Comparison of ENCODE assay signal across 24 cellular contexts in genomic region chr12:121830588-121831265, GRCh38. TPM values are rescaled to one million over a fixed set of nuclear protein-coding genes. Genes with fewer than 3 reads are reported as not detected.
"Had no signal": no experiment of that assay in that cellular context is flagged by ENCODE, and none has a peak within 500 bp of the region (broad histone marks: within the 10 kb centered on the region; RNA-seq: fewer than 3 reads in every experiment).

No MANE protein-coding gene starts in this region.

- H3K4me3 Mint-ChIP-seq: activated CD4-positive, alpha-beta T cell treated with anti-CD3 and anti-CD28 coated beads, Interleukin-2, amount 10 ng/mL, durations not matched to agents 7 days and 5 days; activated CD8-positive, alpha-beta T cell treated with anti-CD3 and anti-CD28 coated beads, Interleukin-2, amount 10 ng/mL, durations not matched to agents 7 days and 5 days; activated T-cell treated with anti-CD3 and anti-CD28 coated beads, Interleukin-2, amount 50 U/mL, for 24 hours; central memory CD8-positive, alpha-beta T cell; endodermal cell; natural killer cell; stimulated activated naive CD8-positive, alpha-beta T cell treated with anti-CD3 and anti-CD28 coated beads, Interleukin-15, amount 100 ng/mL, for 72 hours had no signal

- H3K9me3 Mint-ChIP-seq: activated CD4-positive, alpha-beta T cell treated with anti-CD3 and anti-CD28 coated beads, Interleukin-2, amount 10 ng/mL, durations not matched to agents 7 days and 5 days; activated T-cell treated with anti-CD3 and anti-CD28 coated beads, Interleukin-2, amount 50 U/mL, for 24 hours; central memory CD8-positive, alpha-beta T cell; endodermal cell; natural killer cell; stimulated activated naive CD8-positive, alpha-beta T cell treated with anti-CD3 and anti-CD28 coated beads, Interleukin-15, amount 100 ng/mL, for 72 hours had no signal

- H3K4me3 ChIP-seq: colonic mucosa, lower lobe of right lung, spleen, thoracic aorta, upper lobe of left lung had no signal

- H3K27ac Mint-ChIP-seq: activated CD4-positive, alpha-beta T cell treated with anti-CD3 and anti-CD28 coated beads, Interleukin-2, amount 10 ng/mL, durations not matched to agents 7 days and 5 days; activated CD8-positive, alpha-beta T cell treated with anti-CD3 and anti-CD28 coated beads, Interleukin-2, amount 10 ng/mL, durations not matched to agents 7 days and 5 days; activated T-cell treated with anti-CD3 and anti-CD28 coated beads, Interleukin-2, amount 50 U/mL, for 24 hours; endodermal cell had no signal

- ATAC-seq: activated CD4-positive, CD25-positive, alpha-beta regulatory T cell treated with anti-CD3 and anti-CD28 coated beads, Interleukin-2, amount 50 U/mL, for 24 hours; activated CD8-positive, alpha-beta T cell treated with anti-CD3 and anti-CD28 coated beads, Interleukin-2, amount 10 ng/mL, durations not matched to agents 7 days and 5 days; lower lobe of right lung; natural killer cell; stimulated activated naive CD8-positive, alpha-beta T cell treated with anti-CD3 and anti-CD28 coated beads, Interleukin-15, amount 100 ng/mL, for 72 hours had no signal

- H3K4me1 Mint-ChIP-seq: activated CD4-positive, alpha-beta T cell treated with anti-CD3 and anti-CD28 coated beads, Interleukin-2, amount 10 ng/mL, durations not matched to agents 7 days and 5 days; endodermal cell had no signal

- H3K27me3 Mint-ChIP-seq: activated CD4-positive, alpha-beta T cell treated with anti-CD3 and anti-CD28 coated beads, Interleukin-2, amount 10 ng/mL, durations not matched to agents 7 days and 5 days; activated T-cell treated with anti-CD3 and anti-CD28 coated beads, Interleukin-2, amount 50 U/mL, for 24 hours; central memory CD8-positive, alpha-beta T cell; stimulated activated naive CD8-positive, alpha-beta T cell treated with anti-CD3 and anti-CD28 coated beads, Interleukin-15, amount 100 ng/mL, for 72 hours had no signal

- H3K27ac ChIP-seq: brain microvascular endothelial cell, colonic mucosa, lower lobe of right lung, thoracic aorta had no signal

- DNase-seq: activated CD4-positive, alpha-beta T cell treated with anti-CD3 and anti-CD28 coated beads, Interleukin-2, amount 10 ng/mL, durations not matched to agents 7 days and 5 days; activated CD8-positive, alpha-beta T cell treated with anti-CD3 and anti-CD28 coated beads, Interleukin-2, amount 10 ng/mL, durations not matched to agents 7 days and 5 days; activated effector memory CD4-positive, alpha-beta T cell treated with Interleukin-2 at 50 U/mL for 16 hours; activated naive CD4-positive, alpha-beta T cell treated with anti-CD3 and anti-CD28 coated beads, Interleukin-2, amount 50 U/mL, for 16 hours; activated T-cell treated with anti-CD3 and anti-CD28 coated beads, Interleukin-2, amount 50 U/mL, for 24 hours; aorta; brain microvascular endothelial cell; colonic mucosa; endodermal cell; erythroblast; foreskin melanocyte; glutamatergic neuron; hypothalamus; lower lobe of right lung; natural killer cell; nucleus accumbens; spleen; stimulated activated CD8-positive, alpha-beta memory T cell treated with anti-CD3 and anti-CD28 coated beads, Interleukin-4, amount 100 ng/mL, for 48 hours; stimulated activated naive CD8-positive, alpha-beta T cell treated with anti-CD3 and anti-CD28 coated beads, Interleukin-15, amount 100 ng/mL, for 72 hours had no signal

- H3K4me1 ChIP-seq: colonic mucosa, lower lobe of right lung, upper lobe of left lung had no signal

- H3K27me3 ChIP-seq: brain microvascular endothelial cell, colonic mucosa, spleen, upper lobe of left lung had no signal

- H3K9me3 ChIP-seq: colonic mucosa, lower lobe of right lung, spleen, thoracic aorta, upper lobe of left lung had no signal

RNA-seq across cellular contexts. Expression of gene HPD, which starts 27.9 kb away (rescaled TPM):
- total RNA-seq: activated CD4-positive, alpha-beta T cell treated with anti-CD3 and anti-CD28 coated beads, Interleukin-2, amount 10 ng/mL, durations not matched to agents 7 days and 5 days; activated CD8-positive, alpha-beta T cell treated with anti-CD3 and anti-CD28 coated beads, Interleukin-2, amount 10 ng/mL, durations not matched to agents 7 days and 5 days; natural killer cell had no signal
- polyA plus RNA-seq: keratinocyte had no signal
